In genomic region chr9:116059466-116059865, GRCh38 we compare ENCODE assay signal across 24 cellular contexts.
DNase-seq lines count a peak whose midpoint lies in the region; ATAC-seq and TF ChIP-seq lines count a peak whose summit lies in the region.
"Had no signal": no experiment of that assay in that cellular context is flagged by ENCODE, and none has a peak within 500 bp of the region (broad histone marks: within the 10 kb centered on the region; RNA-seq: fewer than 3 reads in every experiment).

No MANE protein-coding gene starts in this region.

- TF ChIP-seq CTCF in AG10803 (conservative IDR thresholded peaks at IDR 0.05; ENCODE audit: low read length), result no peak
- no peak for TF ChIP-seq CTCF in fibroblast of pulmonary artery (IDR thresholded peaks at IDR 0.05; ENCODE audit: low read length, missing control alignments)
- TF ChIP-seq CTCF in dorsolateral prefrontal cortex (IDR thresholded peaks at IDR 0.05 in 54 of 56, conservative IDR thresholded peaks at IDR 0.05 in 2 of 56; ENCODE audit: low read depth in 1 of 56, partially characterized antibody in 56 of 56), result no peak

- DNase-seq in AG10803 (ENCODE audit: low read depth), result peak; percentile 28
- peak; percentile 75 for DNase-seq in amniotic epithelial cell (ENCODE audit: low read depth)
- peak; percentile 79 for DNase-seq in fibroblast of pulmonary artery (ENCODE audit: low read depth)
- DNase-seq in skeletal muscle cell (ENCODE audit: low read depth), result peak; percentile 58
- DNase-seq in dorsolateral prefrontal cortex, result no peak
- no peak for DNase-seq in NCI-H2107 (lab: John Stamatoyannopoulos, UW)
- DNase-seq in A172 (ENCODE audit: low spot score), result no peak
- DNase-seq: C1 segment of cervical spinal cord; Caco-2; CD4-positive, alpha-beta memory T cell; EL; GDM1; HFFc6; IMR-90; KG1; MM.1S; NCI-H2029; NCI-H526 treated with DMSO at 0.1 percent for 48 hours; Right ventricle myocardium superior; RPMI8226 had no signal

- intact Hi-C loops in dorsolateral prefrontal cortex (cut with DNase I), result no loop called here

- H3K27ac ChIP-seq in dorsolateral prefrontal cortex, result no peak overlapping the region
- H3K27ac ChIP-seq: SJSA1 had no signal

- H3K4me3 ChIP-seq in AG10803 (ENCODE audit: low read length) (no peak overlapping the region), fibroblast of pulmonary artery (replicated peaks; ENCODE audit: low read depth, low read length) (no peak overlapping the region), skeletal muscle cell (ENCODE audit: low read depth, low read length) (no peak overlapping the region), dorsolateral prefrontal cortex (no peak overlapping the region)
- H3K4me3 ChIP-seq: GM23338, HAP-1, SJSA1 had no signal

- H3K27me3 ChIP-seq in dorsolateral prefrontal cortex, result peaks cover 0 to 12% (median 0%) of the 10 kb centered on the region in 45 donors
- H3K27me3 ChIP-seq: SJSA1 had no signal

- no peak for ATAC-seq in GM18907 (IDR thresholded peaks at IDR 0.05; ENCODE audit: unreplicated experiment)
- ATAC-seq: GM23338 had no signal

Comparison
In these comparisons a context has a peak if more than half of its experiments do, and no peak if none do; other contexts are left out.
1. DNase-seq: peak in AG10803 (single experiment), amniotic epithelial cell (single experiment), fibroblast of pulmonary artery (single experiment) and skeletal muscle cell (single experiment); none in dorsolateral prefrontal cortex (0 of 10), NCI-H2107 (single experiment) and A172 (single experiment).